29 cellular contexts compared by ENCODE assay signal in the genomic region with DNA sequence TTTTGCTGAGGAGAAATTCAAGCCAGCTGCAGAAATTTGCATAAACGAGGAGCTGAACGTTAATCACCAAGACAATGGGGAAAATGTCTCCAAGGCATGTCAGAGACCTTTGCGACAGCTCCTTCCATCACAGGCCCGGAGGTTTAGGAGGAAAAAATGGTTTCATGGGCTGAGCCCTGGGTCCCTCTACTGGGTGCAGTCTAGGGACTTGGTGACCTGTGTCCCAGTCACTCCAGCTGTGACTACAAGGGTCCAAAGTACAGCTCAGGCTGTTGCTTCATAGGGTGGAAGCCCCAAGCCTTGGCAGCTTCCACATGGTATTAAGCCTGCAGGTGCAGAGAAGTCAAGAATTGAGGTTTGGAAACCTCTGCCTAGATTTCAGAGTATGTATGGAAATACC.
"Had no signal": no experiment of that assay in that cellular context is flagged by ENCODE, and none has a peak within 500 bp of the region (broad histone marks: within the 10 kb centered on the region; RNA-seq: fewer than 3 reads in every experiment).

No MANE protein-coding gene starts in this region.

- H3K4me1 ChIP-seq: SJCRH30 had no signal

- FAIRE-seq: bronchial epithelial cell, TTC549 had no signal

- H3K36me3 ChIP-seq: MG63, SJCRH30 had no signal

- H3K27ac ChIP-seq: SJCRH30, SK-N-MC had no signal

- DNase-seq: activated CD4-positive, alpha-beta memory T cell treated with anti-CD3 and anti-CD28 coated beads for 36 hours; activated CD4-positive, alpha-beta T cell treated with anti-CD3 and anti-CD28 coated beads for 4 hours; activated CD4-positive, alpha-beta T cell treated with anti-CD3 and anti-CD28 coated beads, Interleukin-2, amount 50 U/mL, for 1 hour; activated CD8-positive, alpha-beta memory T cell treated with anti-CD3 and anti-CD28 coated beads, Interleukin-2, amount 50 U/mL, for 4 hours; activated effector memory CD4-positive, alpha-beta T cell treated with Interleukin-2 at 50 U/mL for 16 hours; activated naive CD4-positive, alpha-beta T cell treated with anti-CD3 and anti-CD28 coated beads, Interleukin-2, amount 10 ng/mL, durations not matched to agents 7 days and 5 days; activated naive CD8-positive, alpha-beta T cell treated with anti-CD3 and anti-CD28 coated beads, Interleukin-2, amount 50 U/mL, for 24 hours; activated T-cell treated with anti-CD3 and anti-CD28 coated beads for 4 hours; activated T-cell treated with anti-CD3 and anti-CD28 coated beads, Interleukin-2, amount 50 U/mL, for 48 hours; anterior cingulate cortex; caudate nucleus; cerebellar nuclear complex; Karpas-422; MG63; NCI-H1048; NCI-H1105 treated with DMSO at 0.1 percent for 48 hours; NCI-H1436; NCI-H1694; NCI-H1930; NCI-H2081 treated with DMSO at 0.1 percent for 48 hours; NCI-H226; NCI-H524 treated with DMSO at 0.1 percent for 48 hours; SHP77; SJCRH30 had no signal

- ATAC-seq: activated CD4-positive, CD25-positive, alpha-beta regulatory T cell treated with anti-CD3 and anti-CD28 coated beads, Interleukin-2, amount 50 U/mL, for 24 hours; activated naive CD8-positive, alpha-beta T cell treated with anti-CD3 and anti-CD28 coated beads, Interleukin-2, amount 50 U/mL, for 24 hours; Panc1 had no signal

- H3K27me3 ChIP-seq: MG63, SJCRH30 had no signal

- H3K4me3 ChIP-seq: MG63, SJCRH30, SK-N-MC had no signal
